3 cellular contexts compared by ENCODE assay signal in genomic region chr17:21293846-21294240, GRCh38.
TF ChIP-seq lines count a peak whose summit lies in the region.

No MANE protein-coding gene starts in this region.

TF ChIP-seq in SK-N-SH, 30 proteins besides CTCF, POLR2A, EP300 and RAD21 (continues in another document):
- no peak for TF ChIP-seq GATA2 (CRISPR knock-in tag; IDR thresholded peaks at IDR 0.05)
- no peak for TF ChIP-seq RCOR1 (IDR thresholded peaks at IDR 0.05; ENCODE audit: low read length)
- TF ChIP-seq TAF1 (IDR thresholded peaks at IDR 0.05; ENCODE audit: borderline replicate concordance, low read depth, low read length), result no peak
- TF ChIP-seq RFX5 (IDR thresholded peaks at IDR 0.05; ENCODE audit: low read length), result no peak
- TF ChIP-seq IRF3 (IDR thresholded peaks at IDR 0.05; ENCODE audit: low read depth, low read length), result no peak
- no peak for TF ChIP-seq EZH2phosphoT487 (IDR thresholded peaks at IDR 0.05; ENCODE audit: borderline replicate concordance, low read depth)
- TF ChIP-seq GABPA (IDR thresholded peaks at IDR 0.05; ENCODE audit: low read depth), result no peak
- no peak for TF ChIP-seq CHD2 (IDR thresholded peaks at IDR 0.05; ENCODE audit: low read length, partially characterized antibody)
- TF ChIP-seq YY1 (IDR thresholded peaks at IDR 0.05; ENCODE audit: low read depth), result no peak
- no peak for TF ChIP-seq NFIC (IDR thresholded peaks at IDR 0.05; ENCODE audit: borderline replicate concordance)
- TF ChIP-seq MEF2A (IDR thresholded peaks at IDR 0.05; ENCODE audit: borderline replicate concordance, low read depth), result no peak
- no peak for TF ChIP-seq ELF1 (IDR thresholded peaks at IDR 0.05)
- no peak for TF ChIP-seq USF2 (IDR thresholded peaks at IDR 0.05; ENCODE audit: borderline replicate concordance, low read depth, low read length)
- TF ChIP-seq REST (IDR thresholded peaks at IDR 0.05; ENCODE audit: low read depth, low read length), result no peak

TF ChIP-seq in SK-N-SH treated with all-trans-retinoic acid at 6 μM for 48 hours, 23 proteins besides CTCF, POLR2A, EP300 and RAD21:
- TF ChIP-seq ZNF70 (CRISPR knock-in tag; IDR thresholded peaks at IDR 0.05) (no peak), ZFP3 (CRISPR knock-in tag; IDR thresholded peaks at IDR 0.05) (no peak), TCF4 (CRISPR knock-in tag; IDR thresholded peaks at IDR 0.05; ENCODE audit: borderline replicate concordance) (no peak), ESRRG (CRISPR knock-in tag; IDR thresholded peaks at IDR 0.05) (no peak), ZNF8 (CRISPR knock-in tag; IDR thresholded peaks at IDR 0.05) (no peak), OSR1 (CRISPR knock-in tag; IDR thresholded peaks at IDR 0.05) (no peak), BACH2 (CRISPR knock-in tag; IDR thresholded peaks at IDR 0.05; ENCODE audit: borderline replicate concordance) (no peak), PATZ1 (CRISPR knock-in tag; IDR thresholded peaks at IDR 0.05; ENCODE audit: borderline replicate concordance) (no peak), TSHZ2 (CRISPR knock-in tag; IDR thresholded peaks at IDR 0.05) (no peak), ARNTL (CRISPR knock-in tag; IDR thresholded peaks at IDR 0.05; ENCODE audit: borderline replicate concordance, low read depth) (no peak), TOX (CRISPR knock-in tag; IDR thresholded peaks at IDR 0.05; ENCODE audit: borderline replicate concordance) (no peak), PPARA (CRISPR knock-in tag; IDR thresholded peaks at IDR 0.05; ENCODE audit: borderline replicate concordance) (no peak), GLIS3 (CRISPR knock-in tag; IDR thresholded peaks at IDR 0.05) (no peak), ZNF565 (CRISPR knock-in tag; conservative IDR thresholded peaks at IDR 0.05; ENCODE audit: low read depth) (no peak), CSDC2 (CRISPR knock-in tag; IDR thresholded peaks at IDR 0.05) (no peak)
TF ChIP-seq in SK-N-SH treated with all-trans-retinoic acid at 6 μM for 48 hours: peak in this region for 0.

TF ChIP-seq in HepG2, 621 proteins besides CTCF, POLR2A, EP300 and RAD21:
- TF ChIP-seq ZNF253 (CRISPR knock-in tag; IDR thresholded peaks at IDR 0.05; ENCODE audit: borderline replicate concordance) (no peak), AGO2 (optimal IDR thresholded peaks at IDR 0.05; ENCODE audit: low read depth, low read length) (peak; percentile 35)
